Comparison of ENCODE assay signal across 23 cellular contexts in genomic region chr18:2444201-2444875, GRCh38.
DNase-seq lines count a peak whose midpoint lies in the region; ATAC-seq and TF ChIP-seq lines count a peak whose summit lies in the region.
"Had no signal": no experiment of that assay in that cellular context is flagged by ENCODE, and none has a peak within 500 bp of the region (broad histone marks: within the 10 kb centered on the region; RNA-seq: fewer than 3 reads in every experiment).

No MANE protein-coding gene starts in this region.

- peak; percentile 3 for DNase-seq in KBM-7
- no peak for DNase-seq in OCI-LY7 (ENCODE audit: low spot score)
- DNase-seq in fibroblast of pulmonary artery (ENCODE audit: low read depth), result peak; percentile 32
- no peak for DNase-seq in Peyer's patch
- no peak for DNase-seq in activated CD8-positive, alpha-beta memory T cell treated with anti-CD3 and anti-CD28 coated beads, Interleukin-2, amount 10 ng/mL, durations not matched to agents 7 days and 5 days
- DNase-seq in activated T-cell treated with anti-CD3 and anti-CD28 coated beads, Interleukin-2, amount 50 U/mL, for 48 hours, result no peak
- DNase-seq in cerebellar nuclear complex (lab: John Stamatoyannopoulos, UW), result no peak
- DNase-seq: activated CD4-positive, alpha-beta T cell treated with anti-CD3 and anti-CD28 coated beads for 1 hour; activated CD8-positive, alpha-beta T cell treated with anti-CD3 and anti-CD28 coated beads for 36 hours; activated gamma-delta T cell; Calu3; head of caudate nucleus; NCI-H1436; NCI-H2107; NCI-H510A; occipital lobe; T-cell; trophoblast cell had no signal

- H3K79me2 ChIP-seq in ACC112 (ENCODE audit: control insufficient read depth, insufficient read depth, low read length, unreplicated experiment) (no peaks in the 10 kb centered on the region), OCI-LY7 (ENCODE audit: insufficient read depth, low read depth, low read length) (no peaks in the 10 kb centered on the region)

- BruUV-seq in OCI-LY7 (replicated peaks; lab: Mats Ljungman, UMichigan), result no TSS peak

- H3K4me1 ChIP-seq in ACC112 (ENCODE audit: control insufficient read depth, insufficient read depth, low read length, unreplicated experiment), result peaks cover 13% of the 10 kb centered on the region
- peaks cover 20% of the 10 kb centered on the region for H3K4me1 ChIP-seq in OCI-LY7 (ENCODE audit: insufficient read depth, low read length, poor library complexity, severe bottlenecking)
- H3K4me1 ChIP-seq in Peyer's patch, result no peaks in the 10 kb centered on the region
- H3K4me1 ChIP-seq: A549 had no signal

- no peaks in the 10 kb centered on the region for H3K27me3 ChIP-seq in ACC112 (ENCODE audit: insufficient read depth, low read length)
- H3K27me3 ChIP-seq in Peyer's patch, result no peaks in the 10 kb centered on the region

- H3K4me3 Mint-ChIP-seq in activated CD8-positive, alpha-beta memory T cell treated with anti-CD3 and anti-CD28 coated beads, Interleukin-2, amount 10 ng/mL, durations not matched to agents 7 days and 5 days, result no peak overlapping the region
- H3K4me3 Mint-ChIP-seq: activated CD8-positive, alpha-beta T cell treated with anti-CD3 and anti-CD28 coated beads for 36 hours; T-cell had no signal

- H3K9me3 ChIP-seq in OCI-LY7 (ENCODE audit: low read length), result 0 out of 2 replicates have a peak, but pooled peaks cover 7% of the 10 kb centered on the region
- H3K9me3 ChIP-seq in Peyer's patch, result no peaks in the 10 kb centered on the region
- H3K9me3 ChIP-seq: A549 had no signal

- POLR2A ChIA-PET in OCI-LY7 (lab: Charles Lee), result interaction anchor here (0.7 to 1.0 kb wide), 2 partner anchors 15 to 27 kb away, joined by 3 to 4 read pairs; no protein-coding TSS in a partner anchor

- CTCF ChIA-PET in OCI-LY7 (lab: Charles Lee; ENCODE audit: unreplicated experiment), result interaction anchor here (1.5 kb wide), 1 partner anchor 11 kb away, joined by 3 read pairs; no protein-coding TSS in a partner anchor
- CTCF ChIA-PET in activated CD8-positive, alpha-beta memory T cell treated with anti-CD3 and anti-CD28 coated beads, Interleukin-2, amount 10 ng/mL, durations not matched to agents 7 days and 5 days (lab: Charles Lee), result no interaction called here

- no peak for ATAC-seq in activated CD8-positive, alpha-beta memory T cell treated with anti-CD3 and anti-CD28 coated beads, Interleukin-2, amount 10 ng/mL, durations not matched to agents 7 days and 5 days
- ATAC-seq: A549; activated CD8-positive, alpha-beta T cell treated with anti-CD3 and anti-CD28 coated beads for 36 hours; T-cell had no signal

- H3K36me3 ChIP-seq in ACC112 (ENCODE audit: insufficient read depth, low read length) (no peaks in the 10 kb centered on the region), OCI-LY7 (ENCODE audit: insufficient read depth, low read length) (no peaks in the 10 kb centered on the region), Peyer's patch (no peaks in the 10 kb centered on the region)

- H3K27ac Mint-ChIP-seq in activated CD8-positive, alpha-beta memory T cell treated with anti-CD3 and anti-CD28 coated beads, Interleukin-2, amount 10 ng/mL, durations not matched to agents 7 days and 5 days, result no peak overlapping the region
- H3K27ac Mint-ChIP-seq: activated CD8-positive, alpha-beta T cell treated with anti-CD3 and anti-CD28 coated beads for 36 hours; IgD-negative memory B cell; T-cell had no signal

- no peaks in the 10 kb centered on the region for H3K36me3 Mint-ChIP-seq in activated CD8-positive, alpha-beta memory T cell treated with anti-CD3 and anti-CD28 coated beads, Interleukin-2, amount 10 ng/mL, durations not matched to agents 7 days and 5 days
- H3K36me3 Mint-ChIP-seq: IgD-negative memory B cell, T-cell had no signal

- no peak for TF ChIP-seq CTCF in OCI-LY7 (conservative IDR thresholded peaks at IDR 0.05; ENCODE audit: low read length)
- TF ChIP-seq CTCF in fibroblast of pulmonary artery (IDR thresholded peaks at IDR 0.05; ENCODE audit: low read length, missing control alignments), result no peak
- TF ChIP-seq CTCF in Peyer's patch (IDR thresholded peaks at IDR 0.05), result no peak

- no peaks in the 10 kb centered on the region for H4K20me1 ChIP-seq in OCI-LY7 (ENCODE audit: insufficient read depth, low read length)

- intact Hi-C loops in OCI-LY7 (cut with micrococcal nuclease; ENCODE audit: unreplicated experiment), result no loop called here

- H3K27ac ChIP-seq in ACC112 (ENCODE audit: low read depth, low read length) (no peak overlapping the region), OCI-LY7 (ENCODE audit: low read depth, low read length, poor library complexity, severe bottlenecking) (no peak overlapping the region), Peyer's patch (no peak overlapping the region)
- H3K27ac ChIP-seq: A549, C4-2B had no signal

- H3K9me2 ChIP-seq in OCI-LY7 (ENCODE audit: insufficient read depth, low read length), result no peaks in the 10 kb centered on the region

- no peaks in the 10 kb centered on the region for H3K9me3 Mint-ChIP-seq in activated CD8-positive, alpha-beta memory T cell treated with anti-CD3 and anti-CD28 coated beads, Interleukin-2, amount 10 ng/mL, durations not matched to agents 7 days and 5 days (ENCODE audit: low read depth)
- H3K9me3 Mint-ChIP-seq: activated CD8-positive, alpha-beta T cell treated with anti-CD3 and anti-CD28 coated beads for 36 hours; IgD-negative memory B cell; T-cell had no signal

- no peak overlapping the region for H3K4me3 ChIP-seq in ACC112 (ENCODE audit: low read depth, low read length)
- H3K4me3 ChIP-seq in OCI-LY7 (ENCODE audit: low read depth, low read length, poor library complexity, severe bottlenecking), result no peak overlapping the region
- H3K4me3 ChIP-seq in fibroblast of pulmonary artery (replicated peaks; ENCODE audit: low read depth, low read length), result no peak overlapping the region
- no peak overlapping the region for H3K4me3 ChIP-seq in Peyer's patch
- H3K4me3 ChIP-seq: A549, lung had no signal

- TF ChIP-seq POLR2A in Peyer's patch (IDR thresholded peaks at IDR 0.05), result no peak

- no peak overlapping the region for H3K4me2 ChIP-seq in OCI-LY7 (ENCODE audit: low read length)
- H3K4me2 ChIP-seq: A549 had no signal

- H3K4me1 Mint-ChIP-seq in activated CD8-positive, alpha-beta memory T cell treated with anti-CD3 and anti-CD28 coated beads, Interleukin-2, amount 10 ng/mL, durations not matched to agents 7 days and 5 days, result no peaks in the 10 kb centered on the region

- in situ Hi-C loops in KBM-7 (cut with MboI; ENCODE audit: low pct_unique_long_range_greater_than_20kb, low sequenced_read_pairs), result no loop called here

- no peaks in the 10 kb centered on the region for H3K27me3 Mint-ChIP-seq in activated CD8-positive, alpha-beta memory T cell treated with anti-CD3 and anti-CD28 coated beads, Interleukin-2, amount 10 ng/mL, durations not matched to agents 7 days and 5 days
- H3K27me3 Mint-ChIP-seq: activated CD8-positive, alpha-beta T cell treated with anti-CD3 and anti-CD28 coated beads for 36 hours had no signal

- peak overlapping the region; percentile 43 for H2AFZ ChIP-seq in ACC112 (ENCODE audit: low read length, unreplicated experiment)
- H2AFZ ChIP-seq in OCI-LY7 (ENCODE audit: low read length), result peak overlapping the region; percentile 40; the same call in 1 of the 2 replicates

Comparison
In these comparisons a context has a peak if more than half of its experiments do, and no peak if none do; other contexts are left out.
1. DNase-seq: peak in KBM-7 (single experiment) and fibroblast of pulmonary artery (single experiment); none in OCI-LY7 (single experiment), Peyer's patch (0 of 3), activated CD8-positive, alpha-beta memory T cell treated with anti-CD3 and anti-CD28 coated beads, Interleukin-2, amount 10 ng/mL, durations not matched to agents 7 days and 5 days (single experiment), activated T-cell treated with anti-CD3 and anti-CD28 coated beads, Interleukin-2, amount 50 U/mL, for 48 hours (0 of 2) and cerebellar nuclear complex (0 of 2).